In genomic region chr7:4286281-4286680, GRCh38 we compare ENCODE assay signal across 18 cellular contexts.
DNase-seq lines count a peak whose midpoint lies in the region; ATAC-seq and TF ChIP-seq lines count a peak whose summit lies in the region.
"Had no signal": no experiment of that assay in that cellular context is flagged by ENCODE, and none has a peak within 500 bp of the region (broad histone marks: within the 10 kb centered on the region; RNA-seq: fewer than 3 reads in every experiment).

No MANE protein-coding gene starts in this region.

- DNase-seq in DMS 273 (lab: John Stamatoyannopoulos, UW; ENCODE audit: unreplicated experiment) (peak; percentile 50), DMS 273 treated with DMSO at 0.1 percent for 48 hours (lab: John Stamatoyannopoulos, UW) (no peak), PC-3 (no peak), type B pancreatic cell (ENCODE audit: extremely low spot score, unreplicated experiment) (no peak), CD14-positive monocyte (ENCODE audit: low spot score) (no peak), dorsolateral prefrontal cortex (no peak)
- DNase-seq: MG63, NCI-H1417, NCI-H1930, Right ventricle myocardium superior, T-helper 17 cell had no signal

- H3K4me2 ChIP-seq in PC-3 (ENCODE audit: low read length), result no peak overlapping the region
- H3K4me2 ChIP-seq: BLaER1 had no signal

- H3K27me3 Mint-ChIP-seq in type B pancreatic cell (peaks cover 4% of the 10 kb centered on the region), CD14-positive monocyte (ENCODE audit: low read depth in 3 of 3) (peaks cover 0 to 2% (median 2%) of the 10 kb centered on the region in 3 donors)

- POLR2A ChIA-PET in PC-3 (lab: Charles Lee; ENCODE audit: unreplicated experiment), result no interaction called here

- intact Hi-C loops in PC-3 (cut with micrococcal nuclease), result no loop called here
- intact Hi-C loops in CD14-positive monocyte (cut with micrococcal nuclease), result no loop called here
- intact Hi-C loops in dorsolateral prefrontal cortex (cut with DNase I), result no loop called here

- no peaks in the 10 kb centered on the region for H3K79me2 ChIP-seq in PC-3 (ENCODE audit: low read length)

- H3K27ac ChIP-seq in PC-3 (ENCODE audit: low read length) (no peak overlapping the region), dorsolateral prefrontal cortex (no peak overlapping the region)
- H3K27ac ChIP-seq: 22Rv1, BLaER1 had no signal

- H3K9me3 Mint-ChIP-seq in type B pancreatic cell (no peaks in the 10 kb centered on the region), CD14-positive monocyte (peaks cover 3 to 40% (median 16%) of the 10 kb centered on the region in 7 donors)

- H2AFZ ChIP-seq in PC-3 (ENCODE audit: low read length), result no peak overlapping the region

- H4K20me1 ChIP-seq in PC-3 (ENCODE audit: low read length), result no peaks in the 10 kb centered on the region
- H4K20me1 ChIP-seq: BLaER1 had no signal

- H3K4me3 Mint-ChIP-seq in type B pancreatic cell (peak overlapping the region; percentile 10), CD14-positive monocyte (no peak overlapping the region)
- H3K4me3 Mint-ChIP-seq: T-helper 17 cell had no signal

- no peak overlapping the region for H3K9ac ChIP-seq in PC-3 (ENCODE audit: low read length)
- no peak overlapping the region for H3K9ac ChIP-seq in endocrine pancreas (ENCODE audit: control insufficient read depth, insufficient read depth, low read length)
- H3K9ac ChIP-seq: BLaER1 had no signal

- H3K4me1 Mint-ChIP-seq in type B pancreatic cell (ENCODE audit: unreplicated experiment) (no peaks in the 10 kb centered on the region), CD14-positive monocyte (peaks cover 6% of the 10 kb centered on the region)
- H3K4me1 Mint-ChIP-seq: T-helper 17 cell had no signal

- CTCF ChIA-PET in PC-3 (lab: Charles Lee), result interaction anchor here (0.7 kb wide), 1 partner anchor 34 kb away, joined by 3 read pairs; no protein-coding TSS in a partner anchor

- no peaks in the 10 kb centered on the region for H3K9me2 ChIP-seq in PC-3 (replicated peaks; ENCODE audit: low read length)

- H3K4me1 ChIP-seq in PC-3 (ENCODE audit: insufficient read depth, low read length), result peaks cover 5% of the 10 kb centered on the region
- H3K4me1 ChIP-seq in endocrine pancreas (ENCODE audit: control insufficient read depth, insufficient read depth, low read length), result no peaks in the 10 kb centered on the region
- H3K4me1 ChIP-seq: BLaER1 had no signal

- no peaks in the 10 kb centered on the region for H3K36me3 ChIP-seq in PC-3 (ENCODE audit: low read depth, low read length)
- no peaks in the 10 kb centered on the region for H3K36me3 ChIP-seq in endocrine pancreas (ENCODE audit: control insufficient read depth, insufficient read depth, low read length)
- H3K36me3 ChIP-seq: BLaER1, MG63 had no signal

- ATAC-seq in PC-3, result no peak
- ATAC-seq in HG03095 (IDR thresholded peaks at IDR 0.05; ENCODE audit: unreplicated experiment), result no peak
- ATAC-seq: GM12878, HepG2, Panc1, T-helper 17 cell had no signal

- H3K27ac Mint-ChIP-seq in type B pancreatic cell (no peak overlapping the region), CD14-positive monocyte (no peak overlapping the region)
- H3K27ac Mint-ChIP-seq: T-helper 17 cell had no signal

- no peak overlapping the region for H3K4me3 ChIP-seq in PC-3 (ENCODE audit: low read length)
- peak overlapping the region; percentile 51 for H3K4me3 ChIP-seq in endocrine pancreas (ENCODE audit: control insufficient read depth, insufficient read depth, low read length)
- no peak overlapping the region for H3K4me3 ChIP-seq in dorsolateral prefrontal cortex
- H3K4me3 ChIP-seq: BLaER1, GM12878, MG63 had no signal

- TF ChIP-seq CTCF in PC-3 (conservative IDR thresholded peaks at IDR 0.05; ENCODE audit: low read depth, low read length), result 0 out of 2 replicates have a peak, but pooled peaks have one; percentile 12
- no peak for TF ChIP-seq CTCF in type B pancreatic cell (conservative IDR thresholded peaks at IDR 0.05)
- no peak for TF ChIP-seq CTCF in CD14-positive monocyte (IDR thresholded peaks at IDR 0.05)
- no peak for TF ChIP-seq CTCF in dorsolateral prefrontal cortex (IDR thresholded peaks at IDR 0.05 in 54 of 56, conservative IDR thresholded peaks at IDR 0.05 in 2 of 56; ENCODE audit: low read depth in 1 of 56, partially characterized antibody in 56 of 56)

- H3K9me3 ChIP-seq in PC-3 (ENCODE audit: low read length) (0 out of 2 replicates have a peak, but pooled peaks cover under 1% of the 10 kb centered on the region), endocrine pancreas (ENCODE audit: control insufficient read depth, low read length) (no peaks in the 10 kb centered on the region)
- H3K9me3 ChIP-seq: MG63 had no signal

- H3K36me3 Mint-ChIP-seq in type B pancreatic cell (no peaks in the 10 kb centered on the region), CD14-positive monocyte (no peaks in the 10 kb centered on the region)

- H3K27me3 ChIP-seq in PC-3 (ENCODE audit: low read length), result no peaks in the 10 kb centered on the region
- no peaks in the 10 kb centered on the region for H3K27me3 ChIP-seq in endocrine pancreas (ENCODE audit: control insufficient read depth, insufficient read depth, low read length)
- H3K27me3 ChIP-seq in dorsolateral prefrontal cortex, result peaks cover 0 to 3% (median 0%) of the 10 kb centered on the region in 45 donors
- H3K27me3 ChIP-seq: BLaER1, MG63 had no signal

- no peaks in the 10 kb centered on the region for H3F3A ChIP-seq in PC-3 (ENCODE audit: low read length, unreplicated experiment)

- BruUV-seq in PC-3 (replicated peaks; lab: Mats Ljungman, UMichigan), result no TSS peak
